ENCODE assay signal across 1 cellular context in the genomic region with DNA sequence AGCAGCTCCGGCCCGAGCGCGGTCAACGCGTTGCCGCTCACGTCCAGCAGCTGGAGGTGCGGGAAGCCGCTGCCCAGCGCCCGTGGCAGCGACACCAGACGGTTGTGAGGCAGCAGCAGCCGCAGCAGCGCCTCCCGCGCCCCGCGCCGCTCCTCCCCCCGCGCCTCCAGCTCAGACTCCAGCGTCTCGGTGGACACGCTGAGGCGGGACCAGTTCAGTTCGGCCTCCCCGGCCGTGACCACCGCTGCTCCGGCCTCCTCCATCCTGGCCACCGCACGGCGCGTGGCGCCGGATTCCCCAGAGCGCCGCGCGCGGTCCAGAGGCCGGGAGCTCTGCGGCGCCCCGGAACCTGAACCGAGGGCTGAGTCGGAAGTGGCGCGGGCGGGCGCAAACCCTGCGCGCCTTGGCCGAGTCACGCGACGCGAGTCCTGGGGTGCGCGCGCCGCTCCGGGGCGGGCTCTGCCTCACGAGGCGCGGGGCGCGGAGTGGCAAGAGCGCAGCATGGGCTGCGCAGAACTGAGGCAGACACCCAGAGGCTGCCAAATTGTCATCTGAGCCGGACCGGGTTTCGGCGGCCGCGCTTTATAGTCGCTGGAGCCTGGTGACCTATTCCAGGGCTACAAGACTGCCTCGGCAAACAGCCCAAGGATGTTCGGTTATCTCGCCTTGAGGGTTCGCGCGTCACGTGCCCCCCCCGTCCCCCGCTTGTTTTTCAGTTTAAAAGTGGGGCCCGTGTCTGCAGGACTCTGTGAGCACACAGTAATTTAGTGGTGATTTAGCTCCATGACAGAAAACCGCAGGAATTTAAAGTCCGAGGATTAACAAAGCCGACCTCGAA.
TF ChIP-seq lines count a peak whose summit lies in the region.

A gene (minus strand): TSS at position 374 of the 838 bp plus-strand sequence. CDS start 111 bp downstream, at position 263.

TF ChIP-seq in HepG2, 621 proteins besides CTCF, POLR2A, EP300 and RAD21 (continues in another document):
- peak; percentile 57; the same call in 1 of the 2 replicates for TF ChIP-seq ARHGAP35 (CRISPR knock-in tag; IDR thresholded peaks at IDR 0.05; ENCODE audit: borderline replicate concordance)
- peak; percentile 67; the same call in 1 of the 2 replicates for TF ChIP-seq REXO4 (CRISPR knock-in tag; IDR thresholded peaks at IDR 0.05; ENCODE audit: borderline replicate concordance)
- peak; percentile 88; the same call in 1 of the 2 replicates for TF ChIP-seq NAIF1 (CRISPR knock-in tag; IDR thresholded peaks at IDR 0.05; ENCODE audit: borderline replicate concordance)
- TF ChIP-seq TOPORS (CRISPR knock-in tag; IDR thresholded peaks at IDR 0.05) = peak; percentile 92; the same call in 1 of the 2 replicates
- TF ChIP-seq, protein P1, sequence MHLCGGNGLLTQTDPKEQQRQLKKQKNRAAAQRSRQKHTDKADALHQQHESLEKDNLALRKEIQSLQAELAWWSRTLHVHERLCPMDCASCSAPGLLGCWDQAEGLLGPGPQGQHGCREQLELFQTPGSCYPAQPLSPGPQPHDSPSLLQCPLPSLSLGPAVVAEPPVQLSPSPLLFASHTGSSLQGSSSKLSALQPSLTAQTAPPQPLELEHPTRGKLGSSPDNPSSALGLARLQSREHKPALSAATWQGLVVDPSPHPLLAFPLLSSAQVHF (CRISPR knock-in tag; IDR thresholded peaks at IDR 0.05) = peak; percentile 86
- peak; percentile 94 for TF ChIP-seq ATF7-NPFF (CRISPR knock-in tag; IDR thresholded peaks at IDR 0.05; ENCODE audit: low read depth)
- TF ChIP-seq, protein P2, sequence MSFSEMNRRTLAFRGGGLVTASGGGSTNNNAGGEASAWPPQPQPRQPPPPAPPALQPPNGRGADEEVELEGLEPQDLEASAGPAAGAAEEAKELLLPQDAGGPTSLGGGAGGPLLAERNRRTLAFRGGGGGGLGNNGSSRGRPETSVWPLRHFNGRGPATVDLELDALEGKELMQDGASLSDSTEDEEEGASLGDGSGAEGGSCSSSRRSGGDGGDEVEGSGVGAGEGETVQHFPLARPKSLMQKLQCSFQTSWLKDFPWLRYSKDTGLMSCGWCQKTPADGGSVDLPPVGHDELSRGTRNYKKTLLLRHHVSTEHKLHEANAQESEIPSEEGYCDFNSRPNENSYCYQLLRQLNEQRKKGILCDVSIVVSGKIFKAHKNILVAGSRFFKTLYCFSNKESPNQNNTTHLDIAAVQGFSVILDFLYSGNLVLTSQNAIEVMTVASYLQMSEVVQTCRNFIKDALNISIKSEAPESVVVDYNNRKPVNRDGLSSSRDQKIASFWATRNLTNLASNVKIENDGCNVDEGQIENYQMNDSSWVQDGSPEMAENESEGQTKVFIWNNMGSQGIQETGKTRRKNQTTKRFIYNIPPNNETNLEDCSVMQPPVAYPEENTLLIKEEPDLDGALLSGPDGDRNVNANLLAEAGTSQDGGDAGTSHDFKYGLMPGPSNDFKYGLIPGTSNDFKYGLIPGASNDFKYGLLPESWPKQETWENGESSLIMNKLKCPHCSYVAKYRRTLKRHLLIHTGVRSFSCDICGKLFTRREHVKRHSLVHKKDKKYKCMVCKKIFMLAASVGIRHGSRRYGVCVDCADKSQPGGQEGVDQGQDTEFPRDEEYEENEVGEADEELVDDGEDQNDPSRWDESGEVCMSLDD (CRISPR knock-in tag; IDR thresholded peaks at IDR 0.05; ENCODE audit: borderline replicate concordance) = peak; percentile 90
- no peak for TF ChIP-seq PHF5A (CRISPR knock-in tag; IDR thresholded peaks at IDR 0.05; ENCODE audit: low read depth, unreplicated experiment)
- no peak for TF ChIP-seq TRIM24 (CRISPR knock-in tag; IDR thresholded peaks at IDR 0.05)
- TF ChIP-seq AGO2 (optimal IDR thresholded peaks at IDR 0.05; ENCODE audit: low read depth, low read length) = peak; percentile 75
- no peak for TF ChIP-seq ZFP41 (CRISPR knock-in tag; IDR thresholded peaks at IDR 0.05; ENCODE audit: borderline replicate concordance)
- peak; percentile 67; the same call in 1 of the 2 replicates for TF ChIP-seq RNF2 (conservative IDR thresholded peaks at IDR 0.05; ENCODE audit: low read depth)
- no peak for TF ChIP-seq HDAC6 (IDR thresholded peaks at IDR 0.05; ENCODE audit: low read depth, low read length)
- TF ChIP-seq, protein P3, sequence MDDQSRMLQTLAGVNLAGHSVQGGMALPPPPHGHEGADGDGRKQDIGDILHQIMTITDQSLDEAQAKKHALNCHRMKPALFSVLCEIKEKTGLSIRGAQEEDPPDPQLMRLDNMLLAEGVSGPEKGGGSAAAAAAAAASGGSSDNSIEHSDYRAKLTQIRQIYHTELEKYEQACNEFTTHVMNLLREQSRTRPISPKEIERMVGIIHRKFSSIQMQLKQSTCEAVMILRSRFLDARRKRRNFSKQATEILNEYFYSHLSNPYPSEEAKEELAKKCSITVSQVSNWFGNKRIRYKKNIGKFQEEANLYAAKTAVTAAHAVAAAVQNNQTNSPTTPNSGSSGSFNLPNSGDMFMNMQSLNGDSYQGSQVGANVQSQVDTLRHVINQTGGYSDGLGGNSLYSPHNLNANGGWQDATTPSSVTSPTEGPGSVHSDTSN (CRISPR knock-in tag; IDR thresholded peaks at IDR 0.05; ENCODE audit: borderline replicate concordance) = peak; percentile 85
- 0 out of 2 replicates have a peak, but pooled peaks have one; percentile 61 for TF ChIP-seq ZNF253 (CRISPR knock-in tag; IDR thresholded peaks at IDR 0.05; ENCODE audit: borderline replicate concordance)
- no peak for TF ChIP-seq MATR3 (CRISPR knock-in tag; IDR thresholded peaks at IDR 0.05)
- TF ChIP-seq PHF20 (CRISPR knock-in tag; IDR thresholded peaks at IDR 0.05) = peak; percentile 64
- TF ChIP-seq ZNF232 (CRISPR knock-in tag; IDR thresholded peaks at IDR 0.05; ENCODE audit: borderline replicate concordance) = 0 out of 2 replicates have a peak, but pooled peaks have one; percentile 60
- no peak; the same call in 1 of the 2 replicates for TF ChIP-seq SMAD3 (CRISPR knock-in tag; IDR thresholded peaks at IDR 0.05)
- TF ChIP-seq ZNF484 (CRISPR knock-in tag; IDR thresholded peaks at IDR 0.05; ENCODE audit: borderline replicate concordance, low read depth) = no peak; the same call in 1 of the 2 replicates
- TF ChIP-seq ZNF878 (CRISPR knock-in tag; IDR thresholded peaks at IDR 0.05) = peak; percentile 78; the same call in 1 of the 2 replicates
- TF ChIP-seq, protein P4, sequence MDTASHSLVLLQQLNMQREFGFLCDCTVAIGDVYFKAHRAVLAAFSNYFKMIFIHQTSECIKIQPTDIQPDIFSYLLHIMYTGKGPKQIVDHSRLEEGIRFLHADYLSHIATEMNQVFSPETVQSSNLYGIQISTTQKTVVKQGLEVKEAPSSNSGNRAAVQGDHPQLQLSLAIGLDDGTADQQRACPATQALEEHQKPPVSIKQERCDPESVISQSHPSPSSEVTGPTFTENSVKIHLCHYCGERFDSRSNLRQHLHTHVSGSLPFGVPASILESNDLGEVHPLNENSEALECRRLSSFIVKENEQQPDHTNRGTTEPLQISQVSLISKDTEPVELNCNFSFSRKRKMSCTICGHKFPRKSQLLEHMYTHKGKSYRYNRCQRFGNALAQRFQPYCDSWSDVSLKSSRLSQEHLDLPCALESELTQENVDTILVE (CRISPR knock-in tag; IDR thresholded peaks at IDR 0.05) = no peak
- peak; percentile 78; the same call in 1 of the 2 replicates for TF ChIP-seq KMT2A (CRISPR knock-in tag; IDR thresholded peaks at IDR 0.05)
- TF ChIP-seq ZNF747 (CRISPR knock-in tag; IDR thresholded peaks at IDR 0.05; ENCODE audit: borderline replicate concordance) = no peak
- TF ChIP-seq ZNF749 (CRISPR knock-in tag; IDR thresholded peaks at IDR 0.05; ENCODE audit: borderline replicate concordance) = peak; percentile 93
- TF ChIP-seq NBN (conservative IDR thresholded peaks at IDR 0.05) = no peak
- no peak for TF ChIP-seq ZNF775 (CRISPR knock-in tag; IDR thresholded peaks at IDR 0.05; ENCODE audit: borderline replicate concordance)
- no peak for TF ChIP-seq MIER2 (CRISPR knock-in tag; IDR thresholded peaks at IDR 0.05)
- TF ChIP-seq ZNF720 (CRISPR knock-in tag; IDR thresholded peaks at IDR 0.05) = no peak
- TF ChIP-seq KAT8 (CRISPR knock-in tag; IDR thresholded peaks at IDR 0.05) = peak; percentile 67; the same call in 1 of the 2 replicates
- 0 out of 2 replicates have a peak, but pooled peaks have one; percentile 39 for TF ChIP-seq ZSCAN29 (CRISPR knock-in tag; conservative IDR thresholded peaks at IDR 0.05)
- no peak for TF ChIP-seq CHD4 (IDR thresholded peaks at IDR 0.05; ENCODE audit: borderline replicate concordance, low read length)
- TF ChIP-seq, protein P5, sequence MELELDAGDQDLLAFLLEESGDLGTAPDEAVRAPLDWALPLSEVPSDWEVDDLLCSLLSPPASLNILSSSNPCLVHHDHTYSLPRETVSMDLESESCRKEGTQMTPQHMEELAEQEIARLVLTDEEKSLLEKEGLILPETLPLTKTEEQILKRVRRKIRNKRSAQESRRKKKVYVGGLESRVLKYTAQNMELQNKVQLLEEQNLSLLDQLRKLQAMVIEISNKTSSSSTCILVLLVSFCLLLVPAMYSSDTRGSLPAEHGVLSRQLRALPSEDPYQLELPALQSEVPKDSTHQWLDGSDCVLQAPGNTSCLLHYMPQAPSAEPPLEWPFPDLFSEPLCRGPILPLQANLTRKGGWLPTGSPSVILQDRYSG (CRISPR knock-in tag; IDR thresholded peaks at IDR 0.05) = 0 out of 2 replicates have a peak, but pooled peaks have one; percentile 89
- no peak for TF ChIP-seq ATRX (CRISPR knock-in tag; IDR thresholded peaks at IDR 0.05; ENCODE audit: borderline replicate concordance)
- TF ChIP-seq ARNT2 (CRISPR knock-in tag; IDR thresholded peaks at IDR 0.05; ENCODE audit: low read depth) = peak; percentile 91
- TF ChIP-seq, protein P6, sequence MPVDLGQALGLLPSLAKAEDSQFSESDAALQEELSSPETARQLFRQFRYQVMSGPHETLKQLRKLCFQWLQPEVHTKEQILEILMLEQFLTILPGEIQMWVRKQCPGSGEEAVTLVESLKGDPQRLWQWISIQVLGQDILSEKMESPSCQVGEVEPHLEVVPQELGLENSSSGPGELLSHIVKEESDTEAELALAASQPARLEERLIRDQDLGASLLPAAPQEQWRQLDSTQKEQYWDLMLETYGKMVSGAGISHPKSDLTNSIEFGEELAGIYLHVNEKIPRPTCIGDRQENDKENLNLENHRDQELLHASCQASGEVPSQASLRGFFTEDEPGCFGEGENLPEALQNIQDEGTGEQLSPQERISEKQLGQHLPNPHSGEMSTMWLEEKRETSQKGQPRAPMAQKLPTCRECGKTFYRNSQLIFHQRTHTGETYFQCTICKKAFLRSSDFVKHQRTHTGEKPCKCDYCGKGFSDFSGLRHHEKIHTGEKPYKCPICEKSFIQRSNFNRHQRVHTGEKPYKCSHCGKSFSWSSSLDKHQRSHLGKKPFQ (CRISPR knock-in tag; IDR thresholded peaks at IDR 0.05; ENCODE audit: insufficient replicate concordance) = peak; percentile 82
- TF ChIP-seq NFE2L2 (IDR thresholded peaks at IDR 0.05; ENCODE audit: low read length) = no peak
- no peak for TF ChIP-seq ZNF205 (CRISPR knock-in tag; IDR thresholded peaks at IDR 0.05)
- TF ChIP-seq ZNF292 (CRISPR knock-in tag; IDR thresholded peaks at IDR 0.05; ENCODE audit: borderline replicate concordance, low read depth) = no peak; the same call in 1 of the 2 replicates
- no peak for TF ChIP-seq RORA (CRISPR knock-in tag; IDR thresholded peaks at IDR 0.05)
- TF ChIP-seq NRL (CRISPR knock-in tag; IDR thresholded peaks at IDR 0.05; ENCODE audit: borderline replicate concordance) = peak; percentile 70; the same call in 1 of the 2 replicates
- TF ChIP-seq ZNF619 (CRISPR knock-in tag; IDR thresholded peaks at IDR 0.05) = peak; percentile 76; the same call in 1 of the 2 replicates
- no peak for TF ChIP-seq KLF11 (CRISPR knock-in tag; IDR thresholded peaks at IDR 0.05)
- TF ChIP-seq EED (CRISPR knock-in tag; IDR thresholded peaks at IDR 0.05) = peak; percentile 85
- TF ChIP-seq SYNCRIP (IDR thresholded peaks at IDR 0.05; ENCODE audit: insufficient read depth, low read depth, low read length) = no peak
- TF ChIP-seq ZNF839 (CRISPR knock-in tag; IDR thresholded peaks at IDR 0.05; ENCODE audit: borderline replicate concordance) = peak; percentile 90
- no peak for TF ChIP-seq ZNF570 (CRISPR knock-in tag; IDR thresholded peaks at IDR 0.05; ENCODE audit: borderline replicate concordance)
- TF ChIP-seq ZEB1 (IDR thresholded peaks at IDR 0.05; ENCODE audit: insufficient replicate concordance, low read depth) = no peak
- peak; percentile 22 for TF ChIP-seq DR1 (CRISPR knock-in tag; IDR thresholded peaks at IDR 0.05)
- 0 out of 2 replicates have a peak, but pooled peaks have one; percentile 37 for TF ChIP-seq ZNF383 (CRISPR knock-in tag; IDR thresholded peaks at IDR 0.05; ENCODE audit: borderline replicate concordance)
- TF ChIP-seq SUZ12 (IDR thresholded peaks at IDR 0.05; ENCODE audit: low read depth, low read length) = no peak
- no peak; the same call in 1 of the 2 replicates for TF ChIP-seq SMAD9 (CRISPR knock-in tag; IDR thresholded peaks at IDR 0.05)
- TF ChIP-seq FOSL1 (CRISPR knock-in tag; IDR thresholded peaks at IDR 0.05; ENCODE audit: borderline replicate concordance) = peak; percentile 2; the same call in 1 of the 2 replicates
- TF ChIP-seq, protein P7, sequence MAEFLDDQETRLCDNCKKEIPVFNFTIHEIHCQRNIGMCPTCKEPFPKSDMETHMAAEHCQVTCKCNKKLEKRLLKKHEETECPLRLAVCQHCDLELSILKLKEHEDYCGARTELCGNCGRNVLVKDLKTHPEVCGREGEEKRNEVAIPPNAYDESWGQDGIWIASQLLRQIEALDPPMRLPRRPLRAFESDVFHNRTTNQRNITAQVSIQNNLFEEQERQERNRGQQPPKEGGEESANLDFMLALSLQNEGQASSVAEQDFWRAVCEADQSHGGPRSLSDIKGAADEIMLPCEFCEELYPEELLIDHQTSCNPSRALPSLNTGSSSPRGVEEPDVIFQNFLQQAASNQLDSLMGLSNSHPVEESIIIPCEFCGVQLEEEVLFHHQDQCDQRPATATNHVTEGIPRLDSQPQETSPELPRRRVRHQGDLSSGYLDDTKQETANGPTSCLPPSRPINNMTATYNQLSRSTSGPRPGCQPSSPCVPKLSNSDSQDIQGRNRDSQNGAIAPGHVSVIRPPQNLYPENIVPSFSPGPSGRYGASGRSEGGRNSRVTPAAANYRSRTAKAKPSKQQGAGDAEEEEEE (CRISPR knock-in tag; IDR thresholded peaks at IDR 0.05; ENCODE audit: borderline replicate concordance) = no peak
- peak; percentile 35; the same call in 1 of the 2 replicates for TF ChIP-seq ZNF83 (CRISPR knock-in tag; IDR thresholded peaks at IDR 0.05; ENCODE audit: borderline replicate concordance)
- peak; percentile 33; the same call in 1 of the 2 replicates for TF ChIP-seq CENPT (CRISPR knock-in tag; IDR thresholded peaks at IDR 0.05; ENCODE audit: low read depth)
- TF ChIP-seq KLF16 (CRISPR knock-in tag; IDR thresholded peaks at IDR 0.05) = peak in 1 of 2 experiments; percentile 84; a peak in 2 of 4 replicates
- TF ChIP-seq ZNF34 (CRISPR knock-in tag; IDR thresholded peaks at IDR 0.05; ENCODE audit: borderline replicate concordance) = peak; percentile 18; the same call in 1 of the 2 replicates
- peak; percentile 40; the same call in 1 of the 2 replicates for TF ChIP-seq ZNF225 (CRISPR knock-in tag; IDR thresholded peaks at IDR 0.05)
- no peak for TF ChIP-seq CENPX (CRISPR knock-in tag; IDR thresholded peaks at IDR 0.05)
- 0 out of 2 replicates have a peak, but pooled peaks have one; percentile 48 for TF ChIP-seq ZNF577 (CRISPR knock-in tag; IDR thresholded peaks at IDR 0.05; ENCODE audit: borderline replicate concordance, low read depth)
- TF ChIP-seq, protein P8, sequence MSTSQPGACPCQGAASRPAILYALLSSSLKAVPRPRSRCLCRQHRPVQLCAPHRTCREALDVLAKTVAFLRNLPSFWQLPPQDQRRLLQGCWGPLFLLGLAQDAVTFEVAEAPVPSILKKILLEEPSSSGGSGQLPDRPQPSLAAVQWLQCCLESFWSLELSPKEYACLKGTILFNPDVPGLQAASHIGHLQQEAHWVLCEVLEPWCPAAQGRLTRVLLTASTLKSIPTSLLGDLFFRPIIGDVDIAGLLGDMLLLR (CRISPR knock-in tag; IDR thresholded peaks at IDR 0.05) = peak; percentile 55; the same call in 1 of the 2 replicates
